9 cellular contexts compared by ENCODE assay signal in genomic region chr10:103921750-103922195, GRCh38. TPM values are rescaled to one million over a fixed set of nuclear protein-coding genes. Genes with fewer than 3 reads are reported as not detected.
DNase-seq lines count a peak whose midpoint lies in the region; ATAC-seq and TF ChIP-seq lines count a peak whose summit lies in the region.
"Had no signal": no experiment of that assay in that cellular context is flagged by ENCODE, and none has a peak within 500 bp of the region (broad histone marks: within the 10 kb centered on the region; RNA-seq: fewer than 3 reads in every experiment).

No MANE protein-coding gene starts in this region.

- POLR2A ChIA-PET in activated CD4-positive, alpha-beta memory T cell treated with anti-CD3 and anti-CD28 coated beads, Interleukin-2, amount 10 ng/mL, durations not matched to agents 7 days and 5 days (lab: Charles Lee) = interaction anchor here (0.9 to 7.6 kb wide), 6 partner anchors 12 to 200 kb away, joined by 3 to 67 read pairs (median 6); partner anchors contain the start of genes SFR1 and SLK

- CTCF ChIA-PET in activated CD4-positive, alpha-beta memory T cell treated with anti-CD3 and anti-CD28 coated beads, Interleukin-2, amount 10 ng/mL, durations not matched to agents 7 days and 5 days (lab: Charles Lee) = interaction anchor here (0.8 to 2.8 kb wide), 13 partner anchors 9 to 209 kb away, joined by 3 to 15 read pairs (median 5); no protein-coding TSS in a partner anchor

- H3K27ac Mint-ChIP-seq in activated CD4-positive, alpha-beta memory T cell treated with anti-CD3 and anti-CD28 coated beads, Interleukin-2, amount 10 ng/mL, durations not matched to agents 7 days and 5 days = no peak overlapping the region

- H3K27ac ChIP-seq in upper lobe of right lung = no peak overlapping the region

- peaks cover 5% of the 10 kb centered on the region for H3K36me3 Mint-ChIP-seq in activated CD4-positive, alpha-beta memory T cell treated with anti-CD3 and anti-CD28 coated beads, Interleukin-2, amount 10 ng/mL, durations not matched to agents 7 days and 5 days (ENCODE audit: low read depth)

- no peaks in the 10 kb centered on the region for H3K27me3 ChIP-seq in upper lobe of right lung

- no peaks in the 10 kb centered on the region for H3K27me3 Mint-ChIP-seq in activated CD4-positive, alpha-beta memory T cell treated with anti-CD3 and anti-CD28 coated beads, Interleukin-2, amount 10 ng/mL, durations not matched to agents 7 days and 5 days

- no peak for TF ChIP-seq CTCF in upper lobe of right lung (IDR thresholded peaks at IDR 0.05)

- no peak overlapping the region for H3K4me3 Mint-ChIP-seq in activated CD4-positive, alpha-beta memory T cell treated with anti-CD3 and anti-CD28 coated beads, Interleukin-2, amount 10 ng/mL, durations not matched to agents 7 days and 5 days

- intact Hi-C loops in upper lobe of right lung (cut with DNase I) = no loop called here

- peaks cover 11% of the 10 kb centered on the region for H3K4me1 Mint-ChIP-seq in activated CD4-positive, alpha-beta memory T cell treated with anti-CD3 and anti-CD28 coated beads, Interleukin-2, amount 10 ng/mL, durations not matched to agents 7 days and 5 days

- ATAC-seq in HG03378 (IDR thresholded peaks at IDR 0.05; ENCODE audit: unreplicated experiment) (peak; percentile 35), HG02870 (IDR thresholded peaks at IDR 0.05; ENCODE audit: unreplicated experiment) (no peak), upper lobe of right lung (no peak)
- ATAC-seq: left lobe of liver had no signal

- H3K4me3 ChIP-seq in upper lobe of right lung = no peak overlapping the region

- H3K9me3 Mint-ChIP-seq in activated CD4-positive, alpha-beta memory T cell treated with anti-CD3 and anti-CD28 coated beads, Interleukin-2, amount 10 ng/mL, durations not matched to agents 7 days and 5 days = no peaks in the 10 kb centered on the region

- no peaks in the 10 kb centered on the region for H3K9me3 ChIP-seq in upper lobe of right lung

- DNase-seq in D341Med (ENCODE audit: low spot score) (peak; percentile 19), islet precursor cell (peak; percentile 68), HuH-7.5 (ENCODE audit: low spot score) (no peak), GM19238 (ENCODE audit: insufficient read length, low spot score) (no peak), upper lobe of right lung (no peak)
- DNase-seq in activated CD4-positive, alpha-beta memory T cell treated with anti-CD3 and anti-CD28 coated beads, Interleukin-2, amount 10 ng/mL, durations not matched to agents 7 days and 5 days = peak; percentile 58

- H3K36me3 ChIP-seq in upper lobe of right lung = no peaks in the 10 kb centered on the region

- peaks cover 7% of the 10 kb centered on the region for H3K4me1 ChIP-seq in upper lobe of right lung

RNA-seq across cellular contexts. Expression of gene STN1, which starts 3.8 kb away (rescaled TPM):
- total RNA-seq in activated CD4-positive, alpha-beta memory T cell treated with anti-CD3 and anti-CD28 coated beads, Interleukin-2, amount 10 ng/mL, durations not matched to agents 7 days and 5 days = 10 to 100 TPM; 55.1 to 56.8 TPM
- 42.3 TPM for total RNA-seq in upper lobe of right lung

RNA-seq across cellular contexts. Expression of gene SLK, which starts 45.2 kb away (rescaled TPM):
- 10 to 100 TPM; 32.7 to 36.3 TPM for total RNA-seq in activated CD4-positive, alpha-beta memory T cell treated with anti-CD3 and anti-CD28 coated beads, Interleukin-2, amount 10 ng/mL, durations not matched to agents 7 days and 5 days
- total RNA-seq in upper lobe of right lung = 46.7 TPM

Comparison
In these comparisons a context has a peak if more than half of its experiments do, and no peak if none do; other contexts are left out.
1. DNase-seq: peak in D341Med (single experiment), activated CD4-positive, alpha-beta memory T cell treated with anti-CD3 and anti-CD28 coated beads, Interleukin-2, amount 10 ng/mL, durations not matched to agents 7 days and 5 days (single experiment) and islet precursor cell (single experiment); none in HuH-7.5 (single experiment), GM19238 (single experiment) and upper lobe of right lung (single experiment).